Comparison of ENCODE assay signal across 16 cellular contexts in the genomic region with DNA sequence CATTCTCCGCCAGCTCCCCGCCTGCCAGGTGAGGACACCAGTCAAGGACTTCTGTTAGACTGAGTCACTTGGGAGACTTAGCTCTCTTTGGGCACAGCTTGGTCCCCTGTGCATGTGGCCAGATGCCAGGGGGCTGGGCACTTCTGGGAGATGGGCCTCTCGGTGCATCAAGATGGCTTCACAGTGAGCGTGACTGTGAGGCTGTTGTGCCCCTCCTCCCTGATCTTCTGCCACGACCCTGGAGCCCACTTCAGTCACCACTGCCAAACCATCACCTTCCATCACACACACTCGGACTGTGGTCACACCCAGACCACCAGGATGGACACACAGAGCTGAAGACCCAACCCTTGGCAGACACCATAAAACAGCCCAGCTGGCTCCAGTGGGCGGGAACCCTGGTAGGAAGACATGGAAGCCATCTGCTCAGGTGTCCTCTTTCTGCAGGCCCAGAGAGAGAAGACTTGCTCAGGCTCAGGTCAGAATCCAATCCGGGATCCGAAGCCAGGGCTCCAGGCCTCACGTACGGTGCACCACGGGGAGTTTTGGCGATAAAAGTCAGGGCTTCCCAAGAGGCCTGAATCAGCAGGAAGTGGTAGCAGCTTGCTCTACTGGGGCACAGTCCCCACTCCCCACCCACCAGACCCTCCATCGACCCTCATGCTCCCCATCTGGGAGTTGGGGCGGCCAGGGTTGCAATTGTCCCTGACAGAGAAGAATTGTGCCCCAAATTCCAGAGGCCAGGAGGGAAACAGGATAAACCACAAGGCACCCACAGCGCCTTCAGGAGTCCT. TPM values are rescaled to one million over a fixed set of nuclear protein-coding genes. Genes with fewer than 3 reads are reported as not detected.
DNase-seq lines count a peak whose midpoint lies in the region; ATAC-seq and TF ChIP-seq lines count a peak whose summit lies in the region.
"Had no signal": no experiment of that assay in that cellular context is flagged by ENCODE, and none has a peak within 500 bp of the region (broad histone marks: within the 10 kb centered on the region; RNA-seq: fewer than 3 reads in every experiment).

No MANE protein-coding gene starts in this region.

- H3K36me3 ChIP-seq in skeletal muscle tissue (ENCODE audit: control insufficient read depth in 3 of 3, insufficient read depth in 3 of 3, low read length in 3 of 3) = no peaks in the 10 kb centered on the region
- H3K36me3 ChIP-seq: prostate gland, vagina had no signal

- H3K27ac ChIP-seq in epithelial cell of prostate (peak overlapping the region; percentile 10), skeletal muscle tissue (ENCODE audit: low read depth, low read length) (peak overlapping the region; percentile 5)
- H3K27ac ChIP-seq: prostate gland, vagina had no signal

- no peak overlapping the region for H3K9ac ChIP-seq in skeletal muscle tissue (ENCODE audit: low read depth in 1 of 3, low read length in 3 of 3)

- peaks cover 11 to 19% (median 17%) of the 10 kb centered on the region in 3 donors for H3K4me1 ChIP-seq in skeletal muscle tissue (ENCODE audit: control insufficient read depth in 3 of 3, insufficient read depth in 3 of 3, low read length in 3 of 3)
- H3K4me1 ChIP-seq: prostate gland, vagina had no signal

- H3K27me3 Mint-ChIP-seq in activated T-cell treated with anti-CD3 and anti-CD28 coated beads, Interleukin-2, amount 50 U/mL, for 4 hours (ENCODE audit: low read depth) = no peaks in the 10 kb centered on the region
- no peaks in the 10 kb centered on the region for H3K27me3 Mint-ChIP-seq in T-helper 17 cell

- H3K9me3 ChIP-seq in T-helper 17 cell (ENCODE audit: control insufficient read depth, low read length, poor library complexity, severe bottlenecking) = no peaks in the 10 kb centered on the region
- H3K9me3 ChIP-seq in skeletal muscle tissue (ENCODE audit: control insufficient read depth in 3 of 3, low read length in 3 of 3) = no peaks in the 10 kb centered on the region
- H3K9me3 ChIP-seq: prostate gland, vagina had no signal

- H3K4me1 Mint-ChIP-seq in activated T-cell treated with anti-CD3 and anti-CD28 coated beads, Interleukin-2, amount 50 U/mL, for 4 hours (ENCODE audit: low read depth) = peaks cover 84% of the 10 kb centered on the region
- peaks cover 49% of the 10 kb centered on the region for H3K4me1 Mint-ChIP-seq in T-helper 17 cell

- H3K27me3 ChIP-seq in skeletal muscle tissue (ENCODE audit: control insufficient read depth in 3 of 3, insufficient read depth in 3 of 3, low read length in 3 of 3) = no peaks in the 10 kb centered on the region
- H3K27me3 ChIP-seq: vagina had no signal

- H3K4me3 Mint-ChIP-seq in activated T-cell treated with anti-CD3 and anti-CD28 coated beads, Interleukin-2, amount 50 U/mL, for 4 hours = no peak overlapping the region
- peak overlapping the region; percentile 78 for H3K4me3 Mint-ChIP-seq in T-helper 17 cell

- peaks cover 21% of the 10 kb centered on the region for H3K36me3 Mint-ChIP-seq in activated T-cell treated with anti-CD3 and anti-CD28 coated beads, Interleukin-2, amount 50 U/mL, for 4 hours (ENCODE audit: insufficient read depth)
- H3K36me3 Mint-ChIP-seq in T-helper 17 cell (ENCODE audit: low read depth) = no peaks in the 10 kb centered on the region

- H3K27ac Mint-ChIP-seq in T-helper 17 cell = peak overlapping the region; percentile 98

- no peak overlapping the region for H3K4me3 ChIP-seq in skeletal muscle tissue (ENCODE audit: low read length in 3 of 3)
- no peak overlapping the region for H3K4me3 ChIP-seq in foreskin fibroblast (ENCODE audit: low read depth in 1 of 2, low read length in 2 of 2)
- H3K4me3 ChIP-seq: GM12878, prostate gland, vagina had no signal

- H3K9me3 Mint-ChIP-seq in activated T-cell treated with anti-CD3 and anti-CD28 coated beads, Interleukin-2, amount 50 U/mL, for 4 hours = no peaks in the 10 kb centered on the region

- ATAC-seq in activated T-cell treated with anti-CD3 and anti-CD28 coated beads, Interleukin-2, amount 50 U/mL, for 4 hours = no peak
- no peak for ATAC-seq in T-helper 17 cell
- ATAC-seq in GM18861 (IDR thresholded peaks at IDR 0.05; ENCODE audit: unreplicated experiment) = no peak

- peak; percentile 31 to 39 for DNase-seq in activated T-cell treated with anti-CD3 and anti-CD28 coated beads, Interleukin-2, amount 50 U/mL, for 48 hours
- no peak for DNase-seq in activated T-cell treated with anti-CD3 and anti-CD28 coated beads, Interleukin-2, amount 50 U/mL, for 4 hours
- DNase-seq in T-helper 17 cell = no peak
- DNase-seq in epithelial cell of prostate (ENCODE audit: low read depth, low spot score) = no peak
- no peak for DNase-seq in foreskin fibroblast
- DNase-seq in ecto neural progenitor cell (ENCODE audit: low spot score) = no peak
- DNase-seq: aorta; EL; NCI-H1417; stimulated activated CD4-positive, alpha-beta T cell treated with anti-CD3 and anti-CD28 coated beads, Interleukin-2, amount 100 ng/mL, for 24 hours had no signal

- TF ChIP-seq CTCF in foreskin fibroblast (IDR thresholded peaks at IDR 0.05; ENCODE audit: low read depth, low read length) = no peak

RNA-seq across cellular contexts. Expression of a gene that starts 29.8 kb away (rescaled TPM):
- 100 to 1,000 TPM; 318 to 420 (median 359) TPM for total RNA-seq in activated T-cell treated with anti-CD3 and anti-CD28 coated beads, Interleukin-2, amount 50 U/mL, for 4 hours
- total RNA-seq in T-helper 17 cell (100 to 1,000 TPM; 310 to 362 TPM), skeletal muscle tissue (not detected)
- total RNA-seq: dermis microvascular lymphatic vessel endothelial cell had no signal

Comparison
In these comparisons a context has a peak if more than half of its experiments do, and no peak if none do; other contexts are left out.
1. DNase-seq: peak in activated T-cell treated with anti-CD3 and anti-CD28 coated beads, Interleukin-2, amount 50 U/mL, for 48 hours (2 of 2); none in activated T-cell treated with anti-CD3 and anti-CD28 coated beads, Interleukin-2, amount 50 U/mL, for 4 hours (single experiment), T-helper 17 cell (0 of 3), epithelial cell of prostate (single experiment), foreskin fibroblast (0 of 2) and ecto neural progenitor cell (single experiment).
2. RNA of a gene that starts 29.8 kb away (total RNA-seq): 310 to 362 TPM in T-helper 17 cell and 318 to 420 TPM in activated T-cell treated with anti-CD3 and anti-CD28 coated beads, Interleukin-2, amount 50 U/mL, for 4 hours; not detected in skeletal muscle tissue (single experiment); every median in the first group is over 100 times any median in the second.